Comparison of ENCODE assay signal across 14 cellular contexts in the genomic region with DNA sequence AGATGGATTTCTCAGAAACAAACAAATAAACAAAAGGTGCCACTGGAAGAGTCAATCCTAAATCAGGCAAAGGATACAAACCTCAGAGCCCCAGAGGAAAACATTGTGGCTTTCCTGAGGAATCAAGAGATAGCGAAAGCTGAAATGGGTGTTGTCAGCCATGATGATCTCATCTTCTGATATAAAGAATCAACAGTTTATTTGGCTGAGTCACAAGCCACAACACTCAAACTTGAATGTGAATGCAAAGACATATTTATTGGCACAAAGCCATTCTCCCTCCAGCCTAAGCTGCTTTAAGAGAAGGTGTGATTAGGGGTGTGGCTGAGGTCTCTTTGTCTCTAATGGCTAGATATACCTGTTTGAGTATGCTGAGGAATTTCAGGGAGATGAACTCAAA.
DNase-seq lines count a peak whose midpoint lies in the region; ATAC-seq and TF ChIP-seq lines count a peak whose summit lies in the region.
"Had no signal": no experiment of that assay in that cellular context is flagged by ENCODE, and none has a peak within 500 bp of the region (broad histone marks: within the 10 kb centered on the region; RNA-seq: fewer than 3 reads in every experiment).

No MANE protein-coding gene starts in this region.

- peak overlapping the region; percentile 90 for H3K27ac Mint-ChIP-seq in chondrocyte (ENCODE audit: unreplicated experiment)
- H3K27ac Mint-ChIP-seq: activated naive CD8-positive, alpha-beta T cell treated with anti-CD3 and anti-CD28 coated beads, Interleukin-2, amount 50 U/mL, for 24 hours had no signal

- no peak for TF ChIP-seq POLR2A in uterus (IDR thresholded peaks at IDR 0.05)

- no peaks in the 10 kb centered on the region for H3K27me3 ChIP-seq in uterus
- H3K27me3 ChIP-seq: right lobe of liver, testis had no signal

- intact Hi-C loops in uterus (cut with DNase I; ENCODE audit: low total_unique reads): no loop called here

- DNase-seq in NCI-H1105 treated with DMSO at 0.1 percent for 48 hours (lab: John Stamatoyannopoulos, UW) (peak; percentile 9), NCI-H1105 (lab: John Stamatoyannopoulos, UW) (no peak), NCI-H226 (peak; percentile 95), chondrocyte (ENCODE audit: low spot score) (no peak), renal cortical epithelial cell (ENCODE audit: low read depth) (peak; percentile 56), NCI-H774 (lab: John Stamatoyannopoulos, UW) (no peak), uterus (no peak), omental fat pad (ENCODE audit: low spot score) (no peak)
- DNase-seq: 8988T; activated CD8-positive, alpha-beta memory T cell treated with anti-CD3 and anti-CD28 coated beads, Interleukin-2, amount 50 U/mL, for 48 hours; activated naive CD8-positive, alpha-beta T cell treated with anti-CD3 and anti-CD28 coated beads, Interleukin-2, amount 50 U/mL, for 24 hours; right lobe of liver; testis had no signal

- no peak overlapping the region for H3K4me3 ChIP-seq in uterus
- H3K4me3 ChIP-seq: right lobe of liver, testis had no signal

- H3K4me3 Mint-ChIP-seq in chondrocyte (ENCODE audit: unreplicated experiment): no peak overlapping the region
- H3K4me3 Mint-ChIP-seq: activated naive CD8-positive, alpha-beta T cell treated with anti-CD3 and anti-CD28 coated beads, Interleukin-2, amount 50 U/mL, for 24 hours had no signal

- H3K27me3 Mint-ChIP-seq in chondrocyte (ENCODE audit: low read depth): no peaks in the 10 kb centered on the region
- H3K27me3 Mint-ChIP-seq: activated naive CD8-positive, alpha-beta T cell treated with anti-CD3 and anti-CD28 coated beads, Interleukin-2, amount 50 U/mL, for 24 hours had no signal

- no peaks in the 10 kb centered on the region for H3K4me1 ChIP-seq in uterus
- H3K4me1 ChIP-seq: right lobe of liver, testis had no signal

- H3K4me1 Mint-ChIP-seq in chondrocyte (ENCODE audit: low read depth): peaks cover 39% of the 10 kb centered on the region
- H3K4me1 Mint-ChIP-seq: activated naive CD8-positive, alpha-beta T cell treated with anti-CD3 and anti-CD28 coated beads, Interleukin-2, amount 50 U/mL, for 24 hours had no signal

- no peaks in the 10 kb centered on the region for H3K36me3 ChIP-seq in uterus
- H3K36me3 ChIP-seq: right lobe of liver had no signal

- H3K9me3 ChIP-seq in uterus: no peaks in the 10 kb centered on the region
- H3K9me3 ChIP-seq: right lobe of liver, testis had no signal

- peaks cover 14% of the 10 kb centered on the region for H3K36me3 Mint-ChIP-seq in chondrocyte (ENCODE audit: low read depth)

- ATAC-seq in omental fat pad (ENCODE audit: low FRiP score): no peak
- ATAC-seq: activated naive CD8-positive, alpha-beta T cell treated with anti-CD3 and anti-CD28 coated beads, Interleukin-2, amount 50 U/mL, for 24 hours; Panc1; right lobe of liver had no signal

- H3K9me3 Mint-ChIP-seq in chondrocyte (ENCODE audit: low read depth): peaks cover 6% of the 10 kb centered on the region
- H3K9me3 Mint-ChIP-seq: activated naive CD8-positive, alpha-beta T cell treated with anti-CD3 and anti-CD28 coated beads, Interleukin-2, amount 50 U/mL, for 24 hours had no signal

- TF ChIP-seq CTCF in chondrocyte (IDR thresholded peaks at IDR 0.05) (no peak), uterus (IDR thresholded peaks at IDR 0.05) (no peak), omental fat pad (IDR thresholded peaks at IDR 0.05) (no peak)

- no peak overlapping the region for H3K27ac ChIP-seq in uterus
- H3K27ac ChIP-seq: right lobe of liver, testis had no signal

Comparison
In these comparisons a context has a peak if more than half of its experiments do, and no peak if none do; other contexts are left out.
1. DNase-seq: peak in NCI-H1105 treated with DMSO at 0.1 percent for 48 hours (single experiment), NCI-H226 (single experiment) and renal cortical epithelial cell (single experiment); none in NCI-H1105 (single experiment), chondrocyte (single experiment), NCI-H774 (single experiment), uterus (0 of 2) and omental fat pad (single experiment).